Comparison of ENCODE assay signal across 8 cellular contexts in the genomic region with DNA sequence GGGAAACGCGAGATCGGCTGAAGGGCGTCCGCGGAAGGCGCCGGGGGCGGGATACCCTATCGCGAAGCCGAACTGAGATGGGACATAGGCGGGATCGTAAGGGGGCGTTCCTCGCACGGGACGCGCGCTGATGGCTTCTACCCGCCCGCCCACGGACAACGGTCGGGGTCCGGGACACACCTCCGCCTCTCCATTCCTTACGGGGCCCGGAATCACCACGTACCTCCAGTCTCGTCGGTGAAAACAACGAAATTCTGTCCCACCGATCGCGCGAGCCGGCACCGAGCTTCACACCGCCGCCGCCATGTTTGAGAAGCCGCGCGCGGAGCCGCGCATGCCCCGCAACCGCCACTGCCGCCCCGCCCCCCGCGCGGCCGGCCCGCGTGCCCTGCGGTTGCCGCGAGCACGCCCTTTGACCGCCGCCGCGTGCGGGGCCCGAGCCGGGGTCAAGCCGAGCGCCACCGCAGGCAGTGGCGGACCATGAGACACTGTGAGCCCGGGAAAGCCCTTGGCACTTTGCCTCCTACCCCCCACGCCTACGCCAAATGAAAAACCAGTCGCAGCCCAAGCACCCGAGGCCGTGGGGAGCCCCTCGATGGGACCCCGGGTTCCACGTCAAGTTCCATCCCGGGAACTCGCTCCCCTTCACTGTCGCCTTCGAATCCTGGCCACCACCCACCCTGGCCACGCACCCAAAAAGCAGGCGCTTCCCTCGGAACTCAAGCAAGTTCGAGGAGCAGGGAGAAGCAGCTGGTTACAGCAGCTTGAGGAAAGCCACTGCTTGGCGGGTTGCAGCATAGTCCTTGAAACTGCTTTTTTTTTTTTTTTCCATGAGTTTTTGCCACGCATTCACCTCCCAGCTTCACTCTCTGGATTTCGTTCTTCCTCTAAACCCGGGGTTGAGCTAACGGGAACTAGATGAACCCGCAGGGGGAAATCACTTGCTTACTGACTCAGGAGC. TPM values are rescaled to one million over a fixed set of nuclear protein-coding genes. Genes with fewer than 3 reads are reported as not detected.
DNase-seq lines count a peak whose midpoint lies in the region; ATAC-seq and TF ChIP-seq lines count a peak whose summit lies in the region.

TSS of gene SCML2 (minus strand) at position 320 of the 961 bp plus-strand sequence. CDS start 20,617 bp downstream, outside the sequence.

- intact Hi-C loops in A673 (cut with micrococcal nuclease; ENCODE audit: unreplicated experiment) (no loop called here), right cardiac atrium (cut with DNase I) (no loop called here), psoas muscle (cut with DNase I) (no loop called here)

- H3K4me1 ChIP-seq in A673 (ENCODE audit: insufficient read depth, low read length, poor library complexity, severe bottlenecking) (peaks cover 13% of the 10 kb centered on the region), SJCRH30 (no peaks in the 10 kb centered on the region), right cardiac atrium (ENCODE audit: control insufficient read depth, insufficient read depth, low read length) (no peaks in the 10 kb centered on the region), psoas muscle (no peaks in the 10 kb centered on the region)

- POLR2A ChIA-PET in A673 (lab: Charles Lee; ENCODE audit: low non-redundant PET): no interaction called here

- 2% methylated on average over 69 of the region's 96 CpGs for WGBS in right cardiac atrium
- 1 to 24% (median 10%) methylated on average over 26 to 95 of the region's 96 CpGs for WGBS in psoas muscle, 3 donors

- peak; percentile 81 to 82 for ATAC-seq in right cardiac atrium
- peak; percentile 57 to 86 (median 66) for ATAC-seq in psoas muscle
- ATAC-seq in HG03095 (IDR thresholded peaks at IDR 0.05; ENCODE audit: unreplicated experiment): no peak

- peak; percentile 55 for DNase-seq in A673 (ENCODE audit: low spot score)
- peak; percentile 72 for DNase-seq in H7
- peak; percentile 59 to 66 for DNase-seq in SJCRH30
- peak in 49 of 58 donors; percentile 0 to 55 (median 16) for DNase-seq in anterior cingulate cortex (lab: John Stamatoyannopoulos, UW)
- peak; percentile 41 to 79 (median 78) for DNase-seq in right cardiac atrium
- peak; percentile 48 to 54 for DNase-seq in psoas muscle
- DNase-seq in NK-92 treated with Interleukin-12 subunit alpha and Interleukin-12 subunit beta, amount 100 ng/mL, for 24 hours (lab: John Stamatoyannopoulos, UW): no peak

- CTCF ChIA-PET in A673 (lab: Charles Lee): interaction anchor here (0.5 to 0.7 kb wide), 2 partner anchors 396 to 979 kb away, joined by 6 to 8 read pairs; no protein-coding TSS in a partner anchor

- H3K27ac ChIP-seq in A673 (ENCODE audit: low read depth, low read length, poor library complexity, severe bottlenecking): peak within 1 kb of the TSS; percentile 50
- peak within 1 kb of the TSS; percentile 63 for H3K27ac ChIP-seq in SJCRH30
- H3K27ac ChIP-seq in right cardiac atrium (ENCODE audit: low read length): no peak within 1 kb of the TSS
- H3K27ac ChIP-seq in psoas muscle: no peak within 1 kb of the TSS

- no TSS peak for BruUV-seq in A673 (replicated peaks; lab: Mats Ljungman, UMichigan)

- H3K27me3 ChIP-seq in A673 (replicated peaks; ENCODE audit: insufficient read depth, low read depth, low read length, poor library complexity): peaks cover 4% of the 10 kb centered on the region
- peaks cover 13% of the 10 kb centered on the region for H3K27me3 ChIP-seq in H7 (ENCODE audit: control insufficient read depth, insufficient read depth, low read length)
- no peaks in the 10 kb centered on the region for H3K27me3 ChIP-seq in SJCRH30
- no peaks in the 10 kb centered on the region for H3K27me3 ChIP-seq in right cardiac atrium (ENCODE audit: control insufficient read depth, insufficient read depth)
- H3K27me3 ChIP-seq in psoas muscle (ENCODE audit: insufficient read depth in 3 of 3, low read length in 2 of 3): peaks cover 0 to 9% (median 0%) of the 10 kb centered on the region in 3 donors

- H3K4me3 ChIP-seq in A673 (ENCODE audit: low read depth, low read length, poor library complexity, severe bottlenecking) (peak within 1 kb of the TSS; percentile 61), H7 (ENCODE audit: insufficient read depth, low read depth, low read length) (peak within 1 kb of the TSS; percentile 49), SJCRH30 (peak within 1 kb of the TSS; percentile 93), right cardiac atrium (ENCODE audit: low read length) (peak within 1 kb of the TSS; percentile 66), psoas muscle (peak within 1 kb of the TSS; percentile 68)

- H3K9me3 ChIP-seq in A673 (ENCODE audit: low read depth, low read length, poor library complexity, severe bottlenecking) (no peaks in the 10 kb centered on the region), SJCRH30 (replicated peaks) (no peaks in the 10 kb centered on the region), right cardiac atrium (ENCODE audit: control insufficient read depth, low read length) (no peaks in the 10 kb centered on the region), psoas muscle (no peaks in the 10 kb centered on the region)

- TF ChIP-seq CTCF in A673 (conservative IDR thresholded peaks at IDR 0.05; ENCODE audit: low read depth, low read length) (no peak), psoas muscle (IDR thresholded peaks at IDR 0.05) (no peak)

- H3K36me3 ChIP-seq in A673 (ENCODE audit: insufficient read depth, low read length, poor library complexity, severe bottlenecking) (no peaks in the 10 kb centered on the region), H7 (replicated peaks; ENCODE audit: control insufficient read depth, insufficient read depth, low read length) (no peaks in the 10 kb centered on the region), SJCRH30 (no peaks in the 10 kb centered on the region), psoas muscle (ENCODE audit: insufficient read depth in 1 of 2, low read depth in 1 of 2) (no peaks in the 10 kb centered on the region)

RNA-seq across cellular contexts. Expression of gene SCML2, which starts in this region (rescaled TPM):
- total RNA-seq in A673 (2021): 13.9 and 14.6 TPM in 2 replicates
- total RNA-seq in H7 (2014; rRNA removed; shearing (Covaris generic)): 11.1 and 13.5 TPM in 2 replicates
- 27.9 and 30.2 TPM in 2 replicates for total RNA-seq in SJCRH30 (2014; rRNA removed; shearing (Covaris generic))
- total RNA-seq in right cardiac atrium: 1 to 10 TPM; 1.2 TPM
- 1.7 TPM for polyA plus RNA-seq in right cardiac atrium
- total RNA-seq in psoas muscle: 1 to 10 TPM; 1.1 to 1.6 (median 1.4) TPM
- polyA plus RNA-seq in psoas muscle: 1 to 10 TPM; 1.6 to 3.0 (median 2.3) TPM

Comparison
In these comparisons a context has a peak if more than half of its experiments do, and no peak if none do; other contexts are left out.
1. H3K27ac ChIP-seq: peak in A673 (single experiment) and SJCRH30 (single experiment); none in right cardiac atrium (single experiment) and psoas muscle (single experiment).
2. Peak in every context shown above with its lines, with median percentiles within 50 percentile points of each other: H3K4me3 ChIP-seq.